20 cellular contexts compared by ENCODE assay signal in the genomic region with DNA sequence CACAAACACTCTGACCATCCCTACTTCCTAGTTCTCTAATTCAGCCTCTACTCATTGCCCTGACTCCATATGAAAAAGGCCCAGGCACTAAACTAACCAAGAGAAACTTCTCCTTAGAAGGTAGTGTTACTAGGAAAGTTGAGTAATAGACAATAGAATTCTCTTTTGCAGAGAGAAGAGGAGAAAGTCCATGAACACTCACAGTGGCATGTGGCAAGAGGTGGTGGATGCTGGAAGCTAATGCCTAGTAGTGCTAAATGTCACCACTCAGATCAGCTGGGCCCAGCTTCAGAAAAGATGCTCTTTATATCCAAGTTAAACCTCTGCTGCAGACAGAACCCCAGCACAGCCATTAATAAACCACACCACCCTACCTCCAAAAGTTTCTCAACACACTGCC. TPM values are rescaled to one million over a fixed set of nuclear protein-coding genes. Genes with fewer than 3 reads are reported as not detected.
DNase-seq lines count a peak whose midpoint lies in the region; ATAC-seq and TF ChIP-seq lines count a peak whose summit lies in the region.
"Had no signal": no experiment of that assay in that cellular context is flagged by ENCODE, and none has a peak within 500 bp of the region (broad histone marks: within the 10 kb centered on the region; RNA-seq: fewer than 3 reads in every experiment).

No MANE protein-coding gene starts in this region.

- H3K27ac ChIP-seq in left ventricle myocardium inferior (replicated peaks) (peak overlapping the region; percentile 87), psoas muscle (peak overlapping the region; percentile 1), body of pancreas (no peak overlapping the region)
- H3K27ac ChIP-seq: KMS-11, parathyroid adenoma, VCaP had no signal

- TF ChIP-seq CTCF in Caco-2 (IDR thresholded peaks at IDR 0.05; ENCODE audit: insufficient read depth in 1 of 2, low read depth in 1 of 2, low read length in 1 of 2, severe bottlenecking in 1 of 2, unreplicated experiment in 1 of 2) (no peak), brain (conservative IDR thresholded peaks at IDR 0.05) (no peak), left ventricle myocardium inferior (IDR thresholded peaks at IDR 0.05; ENCODE audit: borderline replicate concordance) (no peak), psoas muscle (IDR thresholded peaks at IDR 0.05) (no peak), body of pancreas (IDR thresholded peaks at IDR 0.05) (no peak)

- no TSS peak for BruUV-seq in Caco-2 (replicated peaks; lab: Mats Ljungman, UMichigan)

- H3K9me3 ChIP-seq in Caco-2 (no peaks in the 10 kb centered on the region), left ventricle myocardium inferior (replicated peaks) (no peaks in the 10 kb centered on the region), psoas muscle (no peaks in the 10 kb centered on the region), body of pancreas (no peaks in the 10 kb centered on the region)
- H3K9me3 ChIP-seq: Peyer's patch had no signal

- peak overlapping the region; percentile 57 for H3K27ac Mint-ChIP-seq in Caco-2 (ENCODE audit: unreplicated experiment)
- peak overlapping the region; percentile 25 to 92 (median 64) for H3K27ac Mint-ChIP-seq in brain
- H3K27ac Mint-ChIP-seq: activated CD8-positive, alpha-beta T cell treated with anti-CD3 and anti-CD28 coated beads, Interleukin-2, amount 10 ng/mL, durations not matched to agents 7 days and 5 days; activated T-cell treated with anti-CD3 and anti-CD28 coated beads, Interleukin-2, amount 50 U/mL, for 72 hours; CD4-positive, alpha-beta T cell; stimulated activated naive B cell treated with anti-CD40 and anti-IgM and Interleukin-4, amounts not matched to agents 10 μg/mL and 1 μg/mL and 100 μg/mL, for 72 hours had no signal

- no peaks in the 10 kb centered on the region for H3K27me3 ChIP-seq in Caco-2 (replicated peaks; ENCODE audit: control insufficient read depth, insufficient read depth, low read length)
- H3K27me3 ChIP-seq in left ventricle myocardium inferior (ENCODE audit: low read depth), result no peaks in the 10 kb centered on the region
- no peaks in the 10 kb centered on the region for H3K27me3 ChIP-seq in psoas muscle (ENCODE audit: insufficient read depth in 3 of 3, low read length in 2 of 3)
- H3K27me3 ChIP-seq in body of pancreas, result no peaks in the 10 kb centered on the region
- H3K27me3 ChIP-seq: Peyer's patch had no signal

- ATAC-seq in psoas muscle (peak in 3 of 4 donors; percentile 51 to 53 (median 53)), HG03469 (IDR thresholded peaks at IDR 0.05; ENCODE audit: unreplicated experiment) (no peak), GM18909 (IDR thresholded peaks at IDR 0.05; ENCODE audit: poor library complexity, unreplicated experiment) (no peak), body of pancreas (no peak)
- ATAC-seq: activated CD8-positive, alpha-beta T cell treated with anti-CD3 and anti-CD28 coated beads, Interleukin-2, amount 10 ng/mL, durations not matched to agents 7 days and 5 days; activated T-cell treated with anti-CD3 and anti-CD28 coated beads, Interleukin-2, amount 50 U/mL, for 72 hours; stimulated activated naive B cell treated with anti-CD40 and anti-IgM and Interleukin-4, amounts not matched to agents 10 μg/mL and 1 μg/mL and 100 μg/mL, for 72 hours had no signal

- intact Hi-C loops in Caco-2 (cut with micrococcal nuclease; ENCODE audit: unreplicated experiment) (no loop called here), left ventricle myocardium inferior (cut with micrococcal nuclease) (no loop called here), psoas muscle (cut with DNase I) (loop anchor here in 1 of 2 donors (10.0 kb wide), 1 partner anchor 52 kb away; no protein-coding TSS in a partner anchor), body of pancreas (cut with DNase I) (no loop called here)

- H3K4me1 ChIP-seq in Caco-2 (peaks cover 50% of the 10 kb centered on the region), left ventricle myocardium inferior (peaks cover 91% of the 10 kb centered on the region), psoas muscle (peaks cover 63% of the 10 kb centered on the region), body of pancreas (peaks cover 55% of the 10 kb centered on the region)
- H3K4me1 ChIP-seq: parathyroid adenoma had no signal

- TF ChIP-seq POLR2A in body of pancreas (IDR thresholded peaks at IDR 0.05), result no peak

- H3K27me3 Mint-ChIP-seq in Caco-2 (ENCODE audit: insufficient read depth, unreplicated experiment) (no peaks in the 10 kb centered on the region), brain (no peaks in the 10 kb centered on the region)
- H3K27me3 Mint-ChIP-seq: CD4-positive, alpha-beta T cell had no signal

- POLR2A ChIA-PET in Caco-2 (lab: Charles Lee), result interaction anchor here (2.3 kb wide), 1 partner anchor 28 kb away, joined by 5 read pairs; no protein-coding TSS in a partner anchor

- peaks cover 6% of the 10 kb centered on the region for H3K36me3 Mint-ChIP-seq in Caco-2 (ENCODE audit: insufficient read depth, unreplicated experiment)
- H3K36me3 Mint-ChIP-seq in brain, result no peaks in the 10 kb centered on the region
- H3K36me3 Mint-ChIP-seq: stimulated activated naive B cell treated with anti-CD40 and anti-IgM and Interleukin-4, amounts not matched to agents 10 μg/mL and 1 μg/mL and 100 μg/mL, for 72 hours had no signal

- H3K9me3 Mint-ChIP-seq in Caco-2 (ENCODE audit: unreplicated experiment) (no peaks in the 10 kb centered on the region), brain (no peaks in the 10 kb centered on the region)
- H3K9me3 Mint-ChIP-seq: activated T-cell treated with anti-CD3 and anti-CD28 coated beads, Interleukin-2, amount 50 U/mL, for 72 hours; CD4-positive, alpha-beta T cell; stimulated activated naive B cell treated with anti-CD40 and anti-IgM and Interleukin-4, amounts not matched to agents 10 μg/mL and 1 μg/mL and 100 μg/mL, for 72 hours had no signal

- CTCF ChIA-PET in Caco-2 (lab: Charles Lee), result interaction anchor here (1.9 kb wide), 1 partner anchor 22 kb away, joined by 5 read pairs; no protein-coding TSS in a partner anchor

- H3K4me1 Mint-ChIP-seq in Caco-2 (ENCODE audit: low read depth, unreplicated experiment) (peaks cover 26% of the 10 kb centered on the region), brain (peaks cover 55% of the 10 kb centered on the region)
- H3K4me1 Mint-ChIP-seq: stimulated activated naive B cell treated with anti-CD40 and anti-IgM and Interleukin-4, amounts not matched to agents 10 μg/mL and 1 μg/mL and 100 μg/mL, for 72 hours had no signal

- H3K36me3 ChIP-seq in Caco-2 (ENCODE audit: control insufficient read depth, insufficient read depth, low read length), result no peaks in the 10 kb centered on the region
- peaks cover 5% of the 10 kb centered on the region for H3K36me3 ChIP-seq in left ventricle myocardium inferior
- H3K36me3 ChIP-seq in psoas muscle (ENCODE audit: insufficient read depth in 1 of 2, low read depth in 1 of 2), result no peaks in the 10 kb centered on the region
- H3K36me3 ChIP-seq in body of pancreas (replicated peaks in 1 of 2; ENCODE audit: insufficient read depth in 1 of 2, low read depth in 2 of 2), result no peaks in the 10 kb centered on the region
- H3K36me3 ChIP-seq: Peyer's patch had no signal

- H3K4me3 Mint-ChIP-seq in Caco-2 (ENCODE audit: unreplicated experiment) (no peak overlapping the region), brain (peak overlapping the region in 2 of 5 experiments; percentile 36 to 45)
- H3K4me3 Mint-ChIP-seq: activated CD8-positive, alpha-beta T cell treated with anti-CD3 and anti-CD28 coated beads, Interleukin-2, amount 10 ng/mL, durations not matched to agents 7 days and 5 days; activated T-cell treated with anti-CD3 and anti-CD28 coated beads, Interleukin-2, amount 50 U/mL, for 72 hours; CD4-positive, alpha-beta T cell; stimulated activated naive B cell treated with anti-CD40 and anti-IgM and Interleukin-4, amounts not matched to agents 10 μg/mL and 1 μg/mL and 100 μg/mL, for 72 hours had no signal

- DNase-seq in Caco-2 (no peak), left ventricle myocardium inferior (no peak), psoas muscle (no peak), NCI-H1930 (lab: John Stamatoyannopoulos, UW) (no peak), body of pancreas (no peak)
- DNase-seq: activated CD8-positive, alpha-beta T cell treated with anti-CD3 and anti-CD28 coated beads, Interleukin-2, amount 10 ng/mL, durations not matched to agents 7 days and 5 days; activated T-cell treated with anti-CD3 and anti-CD28 coated beads, Interleukin-2, amount 50 U/mL, for 72 hours; CD4-positive, alpha-beta T cell; islet precursor cell; NCI-H1105 treated with DMSO at 0.1 percent for 48 hours; NCI-H2227 treated with DMSO at 0.1 percent for 48 hours; Peyer's patch; stimulated activated CD4-positive, alpha-beta T cell treated with anti-CD3 and anti-CD28 coated beads, Interleukin-12 subunit alpha, Interleukin-12 subunit beta, amount 100 ng/mL, for 4 hours; stimulated activated naive B cell treated with anti-CD40 and anti-IgM and Interleukin-4, amounts not matched to agents 10 μg/mL and 1 μg/mL and 100 μg/mL, for 72 hours had no signal

- H3K4me3 ChIP-seq in Caco-2 (ENCODE audit: low read depth, low read length), result no peak overlapping the region
- H3K4me3 ChIP-seq in left ventricle myocardium inferior, result no peak overlapping the region
- H3K4me3 ChIP-seq in psoas muscle, result no peak overlapping the region
- H3K4me3 ChIP-seq in body of pancreas, result no peak overlapping the region
- H3K4me3 ChIP-seq: Peyer's patch had no signal

RNA-seq across cellular contexts. Expression of a gene that starts 58.2 kb away (rescaled TPM):
- total RNA-seq in Caco-2 (2022) (39.3 and 44.1 TPM in 2 replicates), left ventricle myocardium inferior (896 TPM), psoas muscle (100 to 1,000 TPM in 3 of 4 donors, 10 to 100 TPM in 1; 71.1 to 306 (median 160) TPM), body of pancreas (10 to 100 TPM; 56.8 to 79.1 TPM)
- polyA plus RNA-seq in brain (ENCODE audit: insufficient read depth, low read depth, low replicate concordance) (21.1 TPM), psoas muscle (100 to 1,000 TPM in 2 of 3 donors, 10 to 100 TPM in 1; 17.3 to 270 (median 121) TPM)

Comparison
In these comparisons a context has a peak if more than half of its experiments do, and no peak if none do; other contexts are left out.
1. H3K27ac ChIP-seq: peak in left ventricle myocardium inferior (single experiment) and psoas muscle (single experiment); none in body of pancreas (0 of 4).
2. ATAC-seq: peak in psoas muscle (3 of 4); none in HG03469 (single experiment), GM18909 (single experiment) and body of pancreas (single experiment).